8 cellular contexts compared by ENCODE assay signal in genomic region chrX:51495708-51496488, GRCh38. TPM values are rescaled to one million over a fixed set of nuclear protein-coding genes. Genes with fewer than 3 reads are reported as not detected.
DNase-seq lines count a peak whose midpoint lies in the region; ATAC-seq and TF ChIP-seq lines count a peak whose summit lies in the region.
"Not testable (repeated sequence)": the region's sequence is repeated elsewhere in the genome, so short reads cannot be mapped to it uniquely, and the experiment has no call there.

No MANE protein-coding gene starts in this region.

- not testable (repeated sequence) for H4K20me1 ChIP-seq in DOHH2 (ENCODE audit: control insufficient read depth, insufficient read depth, low read depth, low read length); PC-3 (ENCODE audit: low read length)

- not testable (repeated sequence) for H3F3A ChIP-seq in DOHH2 (ENCODE audit: control insufficient read depth, insufficient read depth); PC-3 (ENCODE audit: low read length, unreplicated experiment)

- not testable (repeated sequence) for H3K9me3 ChIP-seq in DOHH2 (ENCODE audit: control insufficient read depth, insufficient read depth, low read length); PC-3 (ENCODE audit: low read length); effector memory CD4-positive, alpha-beta T cell (ENCODE audit: control insufficient read depth, low read length); iPS-18c (ENCODE audit: control insufficient read depth, insufficient read depth, low read length); tibial artery

- H3K4me1 Mint-ChIP-seq in HFFc6 (ENCODE audit: low read depth) = peaks cover 15% of the 10 kb centered on the region
- H3K4me1 Mint-ChIP-seq in activated T-helper 1 cell treated with anti-CD3 and anti-CD28 coated beads, Interleukin-12 subunit alpha, Interleukin-12 subunit beta, Interleukin-2, Interleukin-4 antibody, amounts not matched to agents 30 ng/mL and 10 ng/mL and 1 ng/mL, durations not matched to agents 14 hours and 24 hours and 36 hours (ENCODE audit: low read depth) = peaks cover 12% of the 10 kb centered on the region
- H3K4me1 Mint-ChIP-seq in osteocyte (ENCODE audit: unreplicated experiment) = peaks cover 15% of the 10 kb centered on the region

- H3K9me3 Mint-ChIP-seq in HFFc6; activated T-helper 1 cell treated with anti-CD3 and anti-CD28 coated beads, Interleukin-12 subunit alpha, Interleukin-12 subunit beta, Interleukin-2, Interleukin-4 antibody, amounts not matched to agents 30 ng/mL and 10 ng/mL and 1 ng/mL, durations not matched to agents 14 hours and 24 hours and 36 hours: not testable (repeated sequence)
- H3K9me3 Mint-ChIP-seq in osteocyte (ENCODE audit: unreplicated experiment) = peaks cover 12% of the 10 kb centered on the region

- H3K27me3 ChIP-seq in DOHH2 (ENCODE audit: control insufficient read depth, low read length); effector memory CD4-positive, alpha-beta T cell (replicated peaks; ENCODE audit: control insufficient read depth, insufficient read depth, low read length, poor library complexity, severe bottlenecking); tibial artery: not testable (repeated sequence)
- H3K27me3 ChIP-seq in PC-3 (ENCODE audit: low read length) = peaks cover 20% of the 10 kb centered on the region; the same call in 1 of the 2 replicates

- H2AFZ ChIP-seq in PC-3 (ENCODE audit: low read length) = peak overlapping the region; percentile 70

- not testable (repeated sequence) for BruUV-seq in PC-3 (replicated peaks; lab: Mats Ljungman, UMichigan)

- H3K36me3 Mint-ChIP-seq in HFFc6 (ENCODE audit: low read depth); activated T-helper 1 cell treated with anti-CD3 and anti-CD28 coated beads, Interleukin-12 subunit alpha, Interleukin-12 subunit beta, Interleukin-2, Interleukin-4 antibody, amounts not matched to agents 30 ng/mL and 10 ng/mL and 1 ng/mL, durations not matched to agents 14 hours and 24 hours and 36 hours (ENCODE audit: low read depth); osteocyte (ENCODE audit: unreplicated experiment): not testable (repeated sequence)

- intact Hi-C loops in PC-3 (cut with micrococcal nuclease) = loop anchor here (10.0 kb wide), 1 partner anchor 359 kb away; no protein-coding TSS in a partner anchor
- intact Hi-C loops in activated T-helper 1 cell treated with anti-CD3 and anti-CD28 coated beads, Interleukin-12 subunit alpha, Interleukin-12 subunit beta, Interleukin-2, Interleukin-4 antibody, amounts not matched to agents 30 ng/mL and 10 ng/mL and 1 ng/mL, durations not matched to agents 14 hours and 24 hours and 36 hours (cut with micrococcal nuclease); tibial artery (cut with DNase I; ENCODE audit: low total_unique reads): not testable (repeated sequence)

- CTCF ChIA-PET in PC-3 (lab: Charles Lee) = not testable (repeated sequence)

- not testable (repeated sequence) for H3K9ac ChIP-seq in PC-3 (ENCODE audit: low read length)

- peak overlapping the region; percentile 86 for H3K4me3 Mint-ChIP-seq in HFFc6
- peak overlapping the region; percentile 84 for H3K4me3 Mint-ChIP-seq in activated T-helper 1 cell treated with anti-CD3 and anti-CD28 coated beads, Interleukin-12 subunit alpha, Interleukin-12 subunit beta, Interleukin-2, Interleukin-4 antibody, amounts not matched to agents 30 ng/mL and 10 ng/mL and 1 ng/mL, durations not matched to agents 14 hours and 24 hours and 36 hours
- peak overlapping the region; percentile 83 for H3K4me3 Mint-ChIP-seq in osteocyte (ENCODE audit: unreplicated experiment)

- H3K79me2 ChIP-seq in DOHH2 (ENCODE audit: control insufficient read depth, low read length); PC-3 (ENCODE audit: low read length): not testable (repeated sequence)

- not testable (repeated sequence) for H3K36me3 ChIP-seq in DOHH2 (ENCODE audit: control insufficient read depth, low read length); PC-3 (ENCODE audit: low read depth, low read length); effector memory CD4-positive, alpha-beta T cell (ENCODE audit: control insufficient read depth, insufficient read depth, low read length); tibial artery

- H3K4me3 ChIP-seq in DOHH2 (ENCODE audit: low read length) (peak overlapping the region; percentile 68), PC-3 (ENCODE audit: low read length) (peak overlapping the region; percentile 64), iPS-18c (ENCODE audit: insufficient read depth, low read depth, low read length) (peak overlapping the region; percentile 62), tibial artery (peak overlapping the region; percentile 60 to 71)
- peak overlapping the region; percentile 49 for H3K4me3 ChIP-seq in effector memory CD4-positive, alpha-beta T cell (ENCODE audit: insufficient read depth, low read depth, low read length, poor library complexity, severe bottlenecking)

- peak; percentile 46 for ATAC-seq in PC-3

- not testable (repeated sequence) for H3K9me2 ChIP-seq in DOHH2 (replicated peaks; ENCODE audit: control insufficient read depth, low read length); PC-3 (replicated peaks; ENCODE audit: low read length)

- H3K27ac ChIP-seq in DOHH2 (ENCODE audit: low read depth, low read length); PC-3 (ENCODE audit: low read length); effector memory CD4-positive, alpha-beta T cell (ENCODE audit: insufficient read depth, low read length, poor library complexity, severe bottlenecking): not testable (repeated sequence)
- peak overlapping the region in 1 of 2 donors; percentile 58 for H3K27ac ChIP-seq in tibial artery

- H3K4me2 ChIP-seq in DOHH2 (ENCODE audit: low read length) (peak overlapping the region; percentile 67), PC-3 (ENCODE audit: low read length) (peak overlapping the region; percentile 82)

- not testable (repeated sequence) for H3K27me3 Mint-ChIP-seq in HFFc6 (ENCODE audit: insufficient read depth); activated T-helper 1 cell treated with anti-CD3 and anti-CD28 coated beads, Interleukin-12 subunit alpha, Interleukin-12 subunit beta, Interleukin-2, Interleukin-4 antibody, amounts not matched to agents 30 ng/mL and 10 ng/mL and 1 ng/mL, durations not matched to agents 14 hours and 24 hours and 36 hours (ENCODE audit: insufficient read depth); osteocyte (ENCODE audit: unreplicated experiment)

- H3K27ac Mint-ChIP-seq in HFFc6 = peak overlapping the region; percentile 57
- H3K27ac Mint-ChIP-seq in activated T-helper 1 cell treated with anti-CD3 and anti-CD28 coated beads, Interleukin-12 subunit alpha, Interleukin-12 subunit beta, Interleukin-2, Interleukin-4 antibody, amounts not matched to agents 30 ng/mL and 10 ng/mL and 1 ng/mL, durations not matched to agents 14 hours and 24 hours and 36 hours = peak overlapping the region; percentile 52
- H3K27ac Mint-ChIP-seq in osteocyte (ENCODE audit: unreplicated experiment) = peak overlapping the region; percentile 76

- peaks cover 19% of the 10 kb centered on the region for H3K4me1 ChIP-seq in DOHH2 (ENCODE audit: control insufficient read depth, low read length)
- H3K4me1 ChIP-seq in PC-3 (ENCODE audit: insufficient read depth, low read length); effector memory CD4-positive, alpha-beta T cell (ENCODE audit: control insufficient read depth, insufficient read depth, low read length, poor library complexity, severe bottlenecking); tibial artery: not testable (repeated sequence)

- POLR2A ChIA-PET in PC-3 (lab: Charles Lee; ENCODE audit: unreplicated experiment) = not testable (repeated sequence)

- not testable (repeated sequence) for TF ChIP-seq CTCF in DOHH2 (IDR thresholded peaks at IDR 0.05; ENCODE audit: low read depth, low read length, poor library complexity, severe bottlenecking); HFFc6 (IDR thresholded peaks at IDR 0.05); PC-3 (conservative IDR thresholded peaks at IDR 0.05; ENCODE audit: low read depth, low read length); osteocyte (IDR thresholded peaks at IDR 0.05); tibial artery (IDR thresholded peaks at IDR 0.05)

- not testable (repeated sequence) for DNase-seq in HFFc6; PC-3; effector memory CD4-positive, alpha-beta T cell; osteocyte (ENCODE audit: extremely low spot score, unreplicated experiment); tibial artery
- peak; percentile 0 for DNase-seq in activated T-helper 1 cell treated with anti-CD3 and anti-CD28 coated beads, Interleukin-12 subunit alpha, Interleukin-12 subunit beta, Interleukin-2, Interleukin-4 antibody, amounts not matched to agents 30 ng/mL and 10 ng/mL and 1 ng/mL, durations not matched to agents 14 hours and 24 hours and 36 hours (ENCODE audit: low spot score)

RNA-seq across cellular contexts. Expression of gene NUDT11, which starts 0.5 kb away (rescaled TPM):
- 1 to 10 TPM; 4.5 to 7.3 (median 6.2) TPM for total RNA-seq in HFFc6 (2021; fragmentation: NEBNext Ultra II Directional; extraction: Animal tissue kit (Norgen Biotek cat#: 25700))
- 2.4 and 2.8 TPM in 2 replicates for total RNA-seq in PC-3 (2014; rRNA removed)
- total RNA-seq in activated T-helper 1 cell treated with anti-CD3 and anti-CD28 coated beads, Interleukin-12 subunit alpha, Interleukin-12 subunit beta, Interleukin-2, Interleukin-4 antibody, amounts not matched to agents 30 ng/mL and 10 ng/mL and 1 ng/mL, durations not matched to agents 14 hours and 24 hours and 36 hours = 3.2 and 3.5 TPM in 2 replicates
- 10.6 and 12.8 TPM in 2 replicates for total RNA-seq in osteocyte
